Comparison of ENCODE assay signal across 27 cellular contexts in genomic region chr10:124081547-124082140, GRCh38.
"Had no signal": no experiment of that assay in that cellular context is flagged by ENCODE, and none has a peak within 500 bp of the region (broad histone marks: within the 10 kb centered on the region; RNA-seq: fewer than 3 reads in every experiment).

No MANE protein-coding gene starts in this region.

- H3K27me3 ChIP-seq: colonic mucosa, esophagus squamous epithelium, neutrophil, ovary had no signal

- H3K4me1 Mint-ChIP-seq: stimulated activated effector memory CD8-positive, alpha-beta T cell treated with anti-CD3 and anti-CD28 coated beads, Interleukin-12 subunit alpha, Interleukin-12 subunit beta, amount 100 ng/mL, for 72 hours had no signal

- DNase-seq: activated CD4-positive, alpha-beta T cell treated with anti-CD3 and anti-CD28 coated beads for 4 hours; activated CD4-positive, alpha-beta T cell treated with anti-CD3 and anti-CD28 coated beads, Interleukin-2, amount 50 U/mL, for 4 hours; activated naive CD4-positive, alpha-beta T cell; activated T-cell treated with anti-CD3 and anti-CD28 coated beads for 4 hours; activated T-cell treated with anti-CD3 and anti-CD28 coated beads, Interleukin-2, amount 50 U/mL, for 72 hours; anterior cingulate cortex; colonic mucosa; effector CD8-positive, alpha-beta T cell; esophagus squamous epithelium; foreskin melanocyte; left ventricle myocardium superior; mammary epithelial cell; nephron progenitor cell; ovary; retina; small intestine; stimulated activated CD4-positive, alpha-beta T cell treated with anti-CD3 and anti-CD28 coated beads, Interleukin-4, amount 100 ng/mL, for 24 hours; trophoblast cell had no signal

- ATAC-seq: activated T-cell treated with anti-CD3 and anti-CD28 coated beads, Interleukin-2, amount 50 U/mL, for 72 hours; left ventricle myocardium superior; sciatic nerve; stimulated activated effector memory CD8-positive, alpha-beta T cell treated with anti-CD3 and anti-CD28 coated beads, Interleukin-12 subunit alpha, Interleukin-12 subunit beta, amount 100 ng/mL, for 72 hours had no signal

- H3K36me3 Mint-ChIP-seq: activated naive CD8-positive, alpha-beta T cell; stimulated activated effector memory CD8-positive, alpha-beta T cell treated with anti-CD3 and anti-CD28 coated beads, Interleukin-12 subunit alpha, Interleukin-12 subunit beta, amount 100 ng/mL, for 72 hours had no signal

- H3K9me3 ChIP-seq: colonic mucosa, esophagus squamous epithelium, neutrophil, ovary, thoracic aorta had no signal

- H3K4me3 Mint-ChIP-seq: activated naive CD8-positive, alpha-beta T cell; activated T-cell treated with anti-CD3 and anti-CD28 coated beads, Interleukin-2, amount 50 U/mL, for 72 hours; nephron progenitor cell; stimulated activated effector memory CD8-positive, alpha-beta T cell treated with anti-CD3 and anti-CD28 coated beads, Interleukin-12 subunit alpha, Interleukin-12 subunit beta, amount 100 ng/mL, for 72 hours; stimulated activated naive CD8-positive, alpha-beta T cell treated with anti-CD3 and anti-CD28 coated beads, Interleukin-15, Interleukin-2, amounts not matched to agents 100 ng/mL and 50 ng/mL, for 24 hours had no signal

- H3K27me3 Mint-ChIP-seq: activated naive CD8-positive, alpha-beta T cell; stimulated activated naive CD8-positive, alpha-beta T cell treated with anti-CD3 and anti-CD28 coated beads, Interleukin-15, Interleukin-2, amounts not matched to agents 100 ng/mL and 50 ng/mL, for 24 hours had no signal

- H3K36me3 ChIP-seq: colonic mucosa, esophagus squamous epithelium, ovary, thoracic aorta had no signal

- H3K9me3 Mint-ChIP-seq: activated T-cell treated with anti-CD3 and anti-CD28 coated beads, Interleukin-2, amount 50 U/mL, for 72 hours; stimulated activated effector memory CD8-positive, alpha-beta T cell treated with anti-CD3 and anti-CD28 coated beads, Interleukin-12 subunit alpha, Interleukin-12 subunit beta, amount 100 ng/mL, for 72 hours; stimulated activated naive CD8-positive, alpha-beta T cell treated with anti-CD3 and anti-CD28 coated beads, Interleukin-15, Interleukin-2, amounts not matched to agents 100 ng/mL and 50 ng/mL, for 24 hours had no signal

- H3K4me1 ChIP-seq: colonic mucosa had no signal

- H3K27ac Mint-ChIP-seq: activated naive CD8-positive, alpha-beta T cell; activated T-cell treated with anti-CD3 and anti-CD28 coated beads, Interleukin-2, amount 50 U/mL, for 72 hours; nephron progenitor cell; progenitor cell of endocrine pancreas; stimulated activated effector memory CD8-positive, alpha-beta T cell treated with anti-CD3 and anti-CD28 coated beads, Interleukin-12 subunit alpha, Interleukin-12 subunit beta, amount 100 ng/mL, for 72 hours; stimulated activated naive CD8-positive, alpha-beta T cell treated with anti-CD3 and anti-CD28 coated beads, Interleukin-15, Interleukin-2, amounts not matched to agents 100 ng/mL and 50 ng/mL, for 24 hours had no signal

- H3K27ac ChIP-seq: colonic mucosa, epithelial cell of prostate, esophagus squamous epithelium, ovary, thoracic aorta, VCaP had no signal

- H3K4me3 ChIP-seq: colonic mucosa, esophagus squamous epithelium, ovary, thoracic aorta had no signal
